In genomic region chr20:10466855-10467254, GRCh38 we compare ENCODE assay signal across 20 cellular contexts. TPM values are rescaled to one million over a fixed set of nuclear protein-coding genes. Genes with fewer than 3 reads are reported as not detected.
DNase-seq lines count a peak whose midpoint lies in the region; ATAC-seq and TF ChIP-seq lines count a peak whose summit lies in the region.
"Had no signal": no experiment of that assay in that cellular context is flagged by ENCODE, and none has a peak within 500 bp of the region (broad histone marks: within the 10 kb centered on the region; RNA-seq: fewer than 3 reads in every experiment).

No MANE protein-coding gene starts in this region.

- H3K27ac ChIP-seq in SJSA1 (peak overlapping the region; percentile 48), thoracic aorta (peak overlapping the region; percentile 15 to 57)
- H3K27ac ChIP-seq: cardiac muscle cell, RWPE1 had no signal

- H3K27ac Mint-ChIP-seq in dendritic cell treated with granulocyte-macrophage colony-stimulating factor and Interleukin-4, amounts not matched to agents 40 ng/mL and 50 ng/mL, for 4 days: peak overlapping the region; percentile 63
- peak overlapping the region; percentile 95 for H3K27ac Mint-ChIP-seq in mesothelial cell of epicardium
- H3K27ac Mint-ChIP-seq: activated CD4-positive, alpha-beta T cell treated with anti-CD3 and anti-CD28 coated beads, Interleukin-2, amount 10 ng/mL, durations not matched to agents 24 days and 14 days; B cell; stimulated activated memory B cell treated with anti-CD40 and anti-IgM and Interleukin-4, amounts not matched to agents 10 μg/mL and 1 μg/mL and 100 μg/mL, for 72 hours; type B pancreatic cell had no signal

- ATAC-seq in thoracic aorta (ENCODE audit: insufficient number of reproducible peaks, low FRiP score, low read depth): no peak
- no peak for ATAC-seq in HG02571 (IDR thresholded peaks at IDR 0.05; ENCODE audit: unreplicated experiment)
- no peak for ATAC-seq in GM21526 (IDR thresholded peaks at IDR 0.05; ENCODE audit: low FRiP score, unreplicated experiment)
- ATAC-seq: stimulated activated memory B cell treated with anti-CD40 and anti-IgM and Interleukin-4, amounts not matched to agents 10 μg/mL and 1 μg/mL and 100 μg/mL, for 72 hours had no signal

- no peak overlapping the region for H3K4me3 ChIP-seq in SJSA1
- peak overlapping the region; percentile 63 for H3K4me3 ChIP-seq in thoracic aorta
- H3K4me3 ChIP-seq: cardiac muscle cell had no signal

- DNase-seq in SJSA1 (ENCODE audit: low read depth in 1 of 2, low spot score in 2 of 2) (no peak), mesothelial cell of epicardium (ENCODE audit: low spot score in 2 of 2, unreplicated experiment in 2 of 2) (no peak), thoracic aorta (ENCODE audit: low spot score) (no peak), DMS153 (lab: John Stamatoyannopoulos, UW) (no peak)
- DNase-seq: Caco-2; effector memory CD4-positive, alpha-beta T cell; hypothalamus; NCI-H1417 treated with DMSO at 0.1 percent for 48 hours; NCI-H524 treated with DMSO at 0.1 percent for 48 hours; retina; T-helper 1 cell had no signal

- H3K36me3 ChIP-seq in SJSA1: no peaks in the 10 kb centered on the region
- H3K36me3 ChIP-seq in thoracic aorta: no peaks in the 10 kb centered on the region
- H3K36me3 ChIP-seq: cardiac muscle cell had no signal

- peaks cover 20% of the 10 kb centered on the region for H3K9me3 Mint-ChIP-seq in dendritic cell treated with granulocyte-macrophage colony-stimulating factor and Interleukin-4, amounts not matched to agents 40 ng/mL and 50 ng/mL, for 4 days
- peaks cover 15% of the 10 kb centered on the region for H3K9me3 Mint-ChIP-seq in mesothelial cell of epicardium
- H3K9me3 Mint-ChIP-seq: stimulated activated memory B cell treated with anti-CD40 and anti-IgM and Interleukin-4, amounts not matched to agents 10 μg/mL and 1 μg/mL and 100 μg/mL, for 72 hours had no signal

- peaks cover 44% of the 10 kb centered on the region for H3K4me1 ChIP-seq in SJSA1 (replicated peaks)
- H3K4me1 ChIP-seq in thoracic aorta (ENCODE audit: control insufficient read depth in 1 of 2, low read depth in 2 of 2): peaks cover 28 to 43% of the 10 kb centered on the region in 2 donors

- no peak overlapping the region for H3K4me3 Mint-ChIP-seq in dendritic cell treated with granulocyte-macrophage colony-stimulating factor and Interleukin-4, amounts not matched to agents 40 ng/mL and 50 ng/mL, for 4 days
- H3K4me3 Mint-ChIP-seq in mesothelial cell of epicardium: no peak overlapping the region
- H3K4me3 Mint-ChIP-seq: activated CD4-positive, alpha-beta T cell treated with anti-CD3 and anti-CD28 coated beads, Interleukin-2, amount 10 ng/mL, durations not matched to agents 24 days and 14 days; B cell; stimulated activated memory B cell treated with anti-CD40 and anti-IgM and Interleukin-4, amounts not matched to agents 10 μg/mL and 1 μg/mL and 100 μg/mL, for 72 hours; type B pancreatic cell had no signal

- TF ChIP-seq CTCF in mesothelial cell of epicardium (IDR thresholded peaks at IDR 0.05; ENCODE audit: unreplicated experiment) (no peak), thoracic aorta (IDR thresholded peaks at IDR 0.05) (no peak)

- H3K36me3 Mint-ChIP-seq in dendritic cell treated with granulocyte-macrophage colony-stimulating factor and Interleukin-4, amounts not matched to agents 40 ng/mL and 50 ng/mL, for 4 days (ENCODE audit: low read depth): peaks cover 46% of the 10 kb centered on the region
- H3K36me3 Mint-ChIP-seq in mesothelial cell of epicardium: peaks cover 23% of the 10 kb centered on the region

- no peaks in the 10 kb centered on the region for H3K9me3 ChIP-seq in SJSA1 (replicated peaks)
- H3K9me3 ChIP-seq in thoracic aorta: no peaks in the 10 kb centered on the region
- H3K9me3 ChIP-seq: Caco-2 had no signal

- H3K4me1 Mint-ChIP-seq in dendritic cell treated with granulocyte-macrophage colony-stimulating factor and Interleukin-4, amounts not matched to agents 40 ng/mL and 50 ng/mL, for 4 days (ENCODE audit: low read depth): peaks cover 50% of the 10 kb centered on the region
- H3K4me1 Mint-ChIP-seq in mesothelial cell of epicardium: peaks cover 39% of the 10 kb centered on the region
- H3K4me1 Mint-ChIP-seq: B cell had no signal

- H3K27me3 ChIP-seq in SJSA1 (replicated peaks): no peaks in the 10 kb centered on the region
- no peaks in the 10 kb centered on the region for H3K27me3 ChIP-seq in thoracic aorta (replicated peaks; ENCODE audit: insufficient read depth)
- H3K27me3 ChIP-seq: cardiac muscle cell had no signal

- intact Hi-C loops in dendritic cell treated with granulocyte-macrophage colony-stimulating factor and Interleukin-4, amounts not matched to agents 40 ng/mL and 50 ng/mL, for 4 days (cut with micrococcal nuclease): loop anchor here (10.0 kb wide), 1 partner anchor 738 kb away; no protein-coding TSS in a partner anchor

- no peaks in the 10 kb centered on the region for H3K27me3 Mint-ChIP-seq in dendritic cell treated with granulocyte-macrophage colony-stimulating factor and Interleukin-4, amounts not matched to agents 40 ng/mL and 50 ng/mL, for 4 days
- H3K27me3 Mint-ChIP-seq in mesothelial cell of epicardium (ENCODE audit: low read depth): no peaks in the 10 kb centered on the region
- H3K27me3 Mint-ChIP-seq: activated CD4-positive, alpha-beta T cell treated with anti-CD3 and anti-CD28 coated beads, Interleukin-2, amount 10 ng/mL, durations not matched to agents 24 days and 14 days; B cell; stimulated activated memory B cell treated with anti-CD40 and anti-IgM and Interleukin-4, amounts not matched to agents 10 μg/mL and 1 μg/mL and 100 μg/mL, for 72 hours; type B pancreatic cell had no signal

RNA-seq across cellular contexts. Expression of gene SLX4IP, which starts 31.8 kb away (rescaled TPM):
- 4.0 and 5.9 TPM in 2 replicates for total RNA-seq in SJSA1 (2014; rRNA removed; shearing (Covaris generic))
- total RNA-seq in mesothelial cell of epicardium (10.3 to 11.2 TPM (median 10.4 TPM) in 3 replicates), thoracic aorta (1 to 10 TPM; 4.7 to 5.8 TPM)

RNA-seq across cellular contexts. Expression of gene MKKS, which starts 32.8 kb away (rescaled TPM):
- total RNA-seq in SJSA1 (2014; rRNA removed; shearing (Covaris generic)): 8.6 and 11.8 TPM in 2 replicates
- 9.9 to 11.8 TPM (median 10.7 TPM) in 3 replicates for total RNA-seq in mesothelial cell of epicardium
- 10 to 100 TPM; 11.4 to 13.0 TPM for total RNA-seq in thoracic aorta
